8 cellular contexts compared by ENCODE assay signal in genomic region chr11:114400974-114401223, GRCh38. TPM values are rescaled to one million over a fixed set of nuclear protein-coding genes. Genes with fewer than 3 reads are reported as not detected.
DNase-seq lines count a peak whose midpoint lies in the region; ATAC-seq, FAIRE-seq and TF ChIP-seq lines count a peak whose summit lies in the region.

No MANE protein-coding gene starts in this region.

- TF ChIP-seq RAD21 in A549 (conservative IDR thresholded peaks at IDR 0.05 in 1 of 2, IDR thresholded peaks at IDR 0.05 in 1 of 2), result no peak

- H3K36me3 ChIP-seq in muscle layer of colon (ENCODE audit: insufficient read depth, low read length), result peaks cover 8% of the 10 kb centered on the region

- no peak for DNase-seq in A549 (ENCODE audit: low read depth in 1 of 2, low spot score in 1 of 2)
- DNase-seq in chondrocyte (ENCODE audit: low spot score), result no peak
- DNase-seq in glomerular visceral epithelial cell (ENCODE audit: extremely low spot score), result no peak
- DNase-seq in omental fat pad (ENCODE audit: low spot score), result no peak
- no peak for DNase-seq in C1 segment of cervical spinal cord (lab: John Stamatoyannopoulos, UW)

- H3K27me3 Mint-ChIP-seq in IgD-negative memory B cell, result no peaks in the 10 kb centered on the region
- no peaks in the 10 kb centered on the region for H3K27me3 Mint-ChIP-seq in chondrocyte (ENCODE audit: low read depth)

- peaks cover 25% of the 10 kb centered on the region for H3K4me1 ChIP-seq in A549
- H3K4me1 ChIP-seq in muscle layer of colon (ENCODE audit: insufficient read depth, low read length), result peaks cover 44% of the 10 kb centered on the region

- POLR2A ChIA-PET in A549 (lab: Yijun Ruan, JAX), result no interaction called here

- H3K27ac Mint-ChIP-seq in IgD-negative memory B cell (peak overlapping the region; percentile 93 to 99 (median 99)), chondrocyte (ENCODE audit: unreplicated experiment) (peak overlapping the region; percentile 100)

- peak overlapping the region; percentile 89 for H3K4me2 ChIP-seq in A549

- CTCF ChIA-PET in A549 (lab: Yijun Ruan, JAX), result no interaction called here

- TF ChIP-seq EP300 in A549 (IDR thresholded peaks at IDR 0.05), result no peak

- H3K9me3 ChIP-seq in A549 (no peaks in the 10 kb centered on the region), muscle layer of colon (ENCODE audit: low read length) (no peaks in the 10 kb centered on the region)

- FAIRE-seq in A549 (lab: Jason Lieb, UNC), result no peak

- H3K9ac ChIP-seq in muscle layer of colon (ENCODE audit: low read length), result peak overlapping the region; percentile 98

- TF ChIP-seq CTCF in A549 (IDR thresholded peaks at IDR 0.05), result no peak
- peak; percentile 32 for TF ChIP-seq CTCF in chondrocyte (IDR thresholded peaks at IDR 0.05)
- TF ChIP-seq CTCF in omental fat pad (IDR thresholded peaks at IDR 0.05), result no peak

- peak overlapping the region; percentile 92 to 99 (median 97) for H3K4me3 Mint-ChIP-seq in IgD-negative memory B cell
- H3K4me3 Mint-ChIP-seq in chondrocyte (ENCODE audit: unreplicated experiment), result peak overlapping the region; percentile 98

- no peak for TF ChIP-seq POLR2A in A549 (IDR thresholded peaks at IDR 0.05; ENCODE audit: low read length)

- peak overlapping the region; percentile 96 to 99 for H3K27ac ChIP-seq in A549
- H3K27ac ChIP-seq in muscle layer of colon (ENCODE audit: low read depth, low read length), result peak overlapping the region; percentile 56

- 2% methylated on average over 3 of the region's 3 CpGs for WGBS in A549 (ENCODE audit: missing lambda C conversion rate)

- H3K4me1 Mint-ChIP-seq in IgD-negative memory B cell (peaks cover 30 to 51% (median 41%) of the 10 kb centered on the region in 3 donors), chondrocyte (ENCODE audit: low read depth) (peaks cover 46% of the 10 kb centered on the region)

- H3K9me3 Mint-ChIP-seq in IgD-negative memory B cell (no peaks in the 10 kb centered on the region), chondrocyte (ENCODE audit: low read depth) (no peaks in the 10 kb centered on the region)

- H3K36me3 Mint-ChIP-seq in IgD-negative memory B cell (peaks cover 11% of the 10 kb centered on the region), chondrocyte (ENCODE audit: low read depth) (peaks cover 14% of the 10 kb centered on the region)

- no peak; a peak in 1 of 6 replicates for ATAC-seq in A549
- no peak for ATAC-seq in omental fat pad (ENCODE audit: low FRiP score)
- no peak for ATAC-seq in GM21447 (IDR thresholded peaks at IDR 0.05; ENCODE audit: unreplicated experiment)

- H3K4me3 ChIP-seq in A549 (peak overlapping the region; percentile 65), muscle layer of colon (ENCODE audit: low read depth in 1 of 2, low read length in 2 of 2) (peak overlapping the region; percentile 82 to 90)

- no peaks in the 10 kb centered on the region for H3K27me3 ChIP-seq in muscle layer of colon (ENCODE audit: control insufficient read depth in 1 of 2, insufficient read depth in 2 of 2, low read length in 2 of 2)

TF ChIP-seq in A549, 52 proteins besides CTCF, POLR2A, EP300 and RAD21:
- no peak for TF ChIP-seq BHLHE40 (IDR thresholded peaks at IDR 0.05; ENCODE audit: low read depth, low read length)

RNA-seq across cellular contexts. Expression of gene RBM7, which starts 0.4 kb away (rescaled TPM):
- polyA plus RNA-seq in A549 (2011; rRNA removed) (41.2 and 52.2 TPM in 2 replicates), A549 (2017; fragmentation: RNase III; extraction: RNeasy Plus Mini Kit Qiagen cat#74134 plus additional on column Dnase treatment) (31.6 to 36.2 TPM (median 33.6 TPM) in 3 replicates), IgD-negative memory B cell (34.9 TPM)
- polyA plus RNA-seq in A549 (2012; cell fraction: cytosol; rRNA removed), result 12.2 and 13.5 TPM in 2 replicates
- 5.0 and 5.5 TPM in 2 replicates for polyA plus RNA-seq in A549 (2012; cell fraction: nucleus; rRNA removed)
- polyA minus RNA-seq in A549 (2011; rRNA and poly(A)+ RNA removed), result 50.8 and 57.6 TPM in 2 replicates
- total RNA-seq in chondrocyte (27.4 to 37.6 TPM (median 37.1 TPM) in 3 replicates), omental fat pad (10 to 100 TPM; 21.4 to 33.3 (median 23.4) TPM)

RNA-seq across cellular contexts. Expression of gene C11orf71, which starts 0.6 kb away (rescaled TPM):
- polyA plus RNA-seq in A549 (2011; rRNA removed) (7.7 and 9.3 TPM in 2 replicates), A549 (2017; fragmentation: RNase III; extraction: RNeasy Plus Mini Kit Qiagen cat#74134 plus additional on column Dnase treatment) (4.4 to 6.2 TPM (median 6.0 TPM) in 3 replicates), IgD-negative memory B cell (9.0 TPM)
- 8.7 and 9.1 TPM in 2 replicates for polyA plus RNA-seq in A549 (2012; cell fraction: cytosol; rRNA removed)
- polyA plus RNA-seq in A549 (2012; cell fraction: nucleus; rRNA removed), result 7.9 and 12.2 TPM in 2 replicates
- polyA minus RNA-seq in A549 (2011; rRNA and poly(A)+ RNA removed), result 11.6 and 12.6 TPM in 2 replicates
- total RNA-seq in chondrocyte (2.2 to 3.7 TPM (median 2.9 TPM) in 3 replicates), omental fat pad (1 to 10 TPM; 4.8 to 9.8 (median 6.0) TPM)

RNA-seq across cellular contexts. Expression of gene REXO2, which starts 38.4 kb away (rescaled TPM):
- polyA plus RNA-seq in A549 (2011; rRNA removed) (215 and 226 TPM in 2 replicates), A549 (2017; fragmentation: RNase III; extraction: RNeasy Plus Mini Kit Qiagen cat#74134 plus additional on column Dnase treatment) (192 to 218 TPM (median 214 TPM) in 3 replicates), IgD-negative memory B cell (34.0 TPM)
- polyA plus RNA-seq in A549 (2012; cell fraction: cytosol; rRNA removed), result 175 and 229 TPM in 2 replicates
- 74.8 and 117 TPM in 2 replicates for polyA plus RNA-seq in A549 (2012; cell fraction: nucleus; rRNA removed)
- polyA minus RNA-seq in A549 (2011; rRNA and poly(A)+ RNA removed), result 22.4 and 22.6 TPM in 2 replicates
- total RNA-seq in chondrocyte (151 to 183 TPM (median 178 TPM) in 3 replicates), omental fat pad (100 to 1,000 TPM in 3 of 4 donors, 10 to 100 TPM in 1; 87.3 to 154 (median 106) TPM)
